ENCODE assay signal across 1 cellular context in genomic region chr11:126307706-126308105, GRCh38.
TF ChIP-seq lines count a peak whose summit lies in the region.

No MANE protein-coding gene starts in this region.

TF ChIP-seq in GM23338, 12 proteins besides CTCF, POLR2A, EP300 and RAD21 (continued from another document):
- TF ChIP-seq, protein P1, sequence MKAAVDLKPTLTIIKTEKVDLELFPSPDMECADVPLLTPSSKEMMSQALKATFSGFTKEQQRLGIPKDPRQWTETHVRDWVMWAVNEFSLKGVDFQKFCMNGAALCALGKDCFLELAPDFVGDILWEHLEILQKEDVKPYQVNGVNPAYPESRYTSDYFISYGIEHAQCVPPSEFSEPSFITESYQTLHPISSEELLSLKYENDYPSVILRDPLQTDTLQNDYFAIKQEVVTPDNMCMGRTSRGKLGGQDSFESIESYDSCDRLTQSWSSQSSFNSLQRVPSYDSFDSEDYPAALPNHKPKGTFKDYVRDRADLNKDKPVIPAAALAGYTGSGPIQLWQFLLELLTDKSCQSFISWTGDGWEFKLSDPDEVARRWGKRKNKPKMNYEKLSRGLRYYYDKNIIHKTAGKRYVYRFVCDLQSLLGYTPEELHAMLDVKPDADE (IDR thresholded peaks at IDR 0.05), result no peak
